Comparison of ENCODE assay signal across 18 cellular contexts in the genomic region with DNA sequence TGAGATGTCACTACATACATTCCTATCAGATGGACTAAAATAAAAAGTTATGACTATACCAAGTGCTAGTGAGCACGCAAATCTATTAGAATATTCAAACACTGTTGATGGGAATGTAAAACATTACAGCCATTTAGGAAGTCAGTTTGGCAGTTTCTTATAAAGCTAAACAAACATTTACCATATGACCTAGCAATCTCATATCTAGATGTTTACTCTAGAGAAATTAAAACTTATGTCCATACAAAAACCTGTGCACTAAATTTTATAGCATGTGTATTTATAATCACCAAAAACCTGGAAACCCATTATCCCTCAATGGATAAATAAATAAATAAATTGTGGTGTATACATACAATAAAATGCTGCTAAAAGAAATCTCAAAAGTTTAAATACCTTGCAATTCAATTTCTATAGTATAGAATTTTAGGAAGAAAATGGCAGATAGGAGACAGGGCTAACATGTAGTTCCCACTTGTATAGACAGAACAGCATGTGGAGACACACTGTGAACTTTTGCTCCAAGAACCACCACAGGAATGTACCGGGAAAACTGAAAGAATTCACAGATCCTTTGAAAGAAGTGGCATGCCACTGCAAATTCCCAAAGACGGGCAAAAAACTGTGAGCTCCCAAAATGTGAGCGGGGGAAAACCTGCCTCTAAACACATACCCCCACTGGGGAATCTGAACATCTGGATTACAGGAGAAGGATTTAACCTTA.
DNase-seq lines count a peak whose midpoint lies in the region; ATAC-seq and TF ChIP-seq lines count a peak whose summit lies in the region.
"Had no signal": no experiment of that assay in that cellular context is flagged by ENCODE, and none has a peak within 500 bp of the region (broad histone marks: within the 10 kb centered on the region; RNA-seq: fewer than 3 reads in every experiment).

No MANE protein-coding gene starts in this region.

- no peaks in the 10 kb centered on the region for H3K4me1 ChIP-seq in mesenchymal stem cell (ENCODE audit: control insufficient read depth, insufficient read depth, low read depth, low read length)
- H3K4me1 ChIP-seq: BE2C, Peyer's patch had no signal

- H3K14ac ChIP-seq in mesenchymal stem cell (ENCODE audit: low read length in 2 of 2): no peak overlapping the region

- H3K9me3 Mint-ChIP-seq in chondrocyte (ENCODE audit: low read depth): peaks cover 6% of the 10 kb centered on the region
- H3K9me3 Mint-ChIP-seq: CD4-positive, alpha-beta T cell had no signal

- H3K9ac ChIP-seq in mesenchymal stem cell (ENCODE audit: low read length): no peak overlapping the region

- H2AFZ ChIP-seq in mesenchymal stem cell (ENCODE audit: low read depth, low read length): no peak overlapping the region

- H3K4ac ChIP-seq in mesenchymal stem cell (ENCODE audit: low read depth in 1 of 2, low read length in 2 of 2): no peak overlapping the region

- no peak overlapping the region for H3K4me3 Mint-ChIP-seq in chondrocyte (ENCODE audit: unreplicated experiment)
- H3K4me3 Mint-ChIP-seq: CD4-positive, alpha-beta T cell had no signal

- no peak for ATAC-seq in HG03342 (IDR thresholded peaks at IDR 0.05; ENCODE audit: unreplicated experiment)
- ATAC-seq: Right ventricle myocardium inferior had no signal

- H3K4me3 ChIP-seq in mesenchymal stem cell (ENCODE audit: insufficient read depth in 1 of 2, low read depth in 1 of 2, low read length in 2 of 2): no peak overlapping the region
- H3K4me3 ChIP-seq: Peyer's patch had no signal

- H2AK5ac ChIP-seq in mesenchymal stem cell (ENCODE audit: low read length, severe bottlenecking): no peak overlapping the region

- no peak overlapping the region for H2BK120ac ChIP-seq in mesenchymal stem cell (ENCODE audit: low read depth, low read length)

- 43% methylated on average over 3 of the region's 4 CpGs for WGBS in mesenchymal stem cell

- no peaks in the 10 kb centered on the region for H3K36me3 Mint-ChIP-seq in chondrocyte (ENCODE audit: low read depth)

- H3K9me3 ChIP-seq in mesenchymal stem cell (ENCODE audit: control insufficient read depth, low read length): no peaks in the 10 kb centered on the region
- H3K9me3 ChIP-seq: BE2C, Peyer's patch had no signal

- no peak overlapping the region for H4K91ac ChIP-seq in mesenchymal stem cell (ENCODE audit: low read length)

- H2BK12ac ChIP-seq in mesenchymal stem cell (ENCODE audit: low read length in 2 of 2): no peak overlapping the region

- H3K27me3 Mint-ChIP-seq in chondrocyte (ENCODE audit: low read depth): peaks cover 3% of the 10 kb centered on the region

- no peaks in the 10 kb centered on the region for H3K36me3 ChIP-seq in mesenchymal stem cell (ENCODE audit: control insufficient read depth in 1 of 2, insufficient read depth in 2 of 2, low read depth in 1 of 2, low read length in 2 of 2)
- H3K36me3 ChIP-seq: BE2C, Peyer's patch had no signal

- H3K27ac Mint-ChIP-seq in chondrocyte (ENCODE audit: unreplicated experiment): peak overlapping the region; percentile 34
- H3K27ac Mint-ChIP-seq: CD4-positive, alpha-beta T cell had no signal

- DNase-seq in M059J (ENCODE audit: low read depth) (peak; percentile 30), chondrocyte (ENCODE audit: low spot score) (no peak), mesenchymal stem cell (peak; percentile 49), NCI-H1092 (lab: John Stamatoyannopoulos, UW) (no peak), NCI-H1417 (lab: John Stamatoyannopoulos, UW) (no peak)
- no peak for DNase-seq in activated CD8-positive, alpha-beta memory T cell treated with anti-CD3 and anti-CD28 coated beads, Interleukin-2, amount 50 U/mL, for 4 hours
- DNase-seq: BE2C; CD4-positive, alpha-beta T cell; DMS153; GOT3; KG1; NCI-H1105; NCI-H1694; NCI-H2081 treated with DMSO at 0.1 percent for 48 hours; Peyer's patch had no signal

- H2BK5ac ChIP-seq in mesenchymal stem cell (ENCODE audit: low read depth, low read length, poor library complexity, severe bottlenecking): no peak overlapping the region

- no peak overlapping the region for H3K4me2 ChIP-seq in mesenchymal stem cell (ENCODE audit: low read length, poor library complexity, severe bottlenecking)

- no peak overlapping the region for H3K23ac ChIP-seq in mesenchymal stem cell (ENCODE audit: low read length in 2 of 2)

- no peak overlapping the region for H3K18ac ChIP-seq in mesenchymal stem cell (ENCODE audit: low read depth in 1 of 2, low read length in 2 of 2)

- H2BK15ac ChIP-seq in mesenchymal stem cell (ENCODE audit: low read depth, poor library complexity, severe bottlenecking): no peak overlapping the region

- H3K79me1 ChIP-seq in mesenchymal stem cell (replicated peaks; ENCODE audit: low read length, poor library complexity, severe bottlenecking): no peaks in the 10 kb centered on the region

- H3K27me3 ChIP-seq in mesenchymal stem cell (ENCODE audit: control insufficient read depth in 1 of 2, insufficient read depth in 1 of 2, low read length in 2 of 2): peaks cover 0 to 2% of the 10 kb centered on the region in 2 experiments
- H3K27me3 ChIP-seq: BE2C, Peyer's patch had no signal

- H3K27ac ChIP-seq in 22Rv1 (peak overlapping the region; percentile 5; the same call in 1 of the 2 replicates), mesenchymal stem cell (ENCODE audit: low read length, poor library complexity, severe bottlenecking) (no peak overlapping the region)
- H3K27ac ChIP-seq: Peyer's patch had no signal

- no peak overlapping the region for H4K8ac ChIP-seq in mesenchymal stem cell (ENCODE audit: low read length)

- H3K4me1 Mint-ChIP-seq in chondrocyte (ENCODE audit: low read depth): peaks cover 34% of the 10 kb centered on the region

- TF ChIP-seq CTCF in 22Rv1 (IDR thresholded peaks at IDR 0.05) (no peak), chondrocyte (IDR thresholded peaks at IDR 0.05) (no peak)

Comparison
In these comparisons a context has a peak if more than half of its experiments do, and no peak if none do; other contexts are left out.
1. DNase-seq: peak in M059J (single experiment) and mesenchymal stem cell (single experiment); none in chondrocyte (single experiment), activated CD8-positive, alpha-beta memory T cell treated with anti-CD3 and anti-CD28 coated beads, Interleukin-2, amount 50 U/mL, for 4 hours (single experiment), NCI-H1092 (single experiment) and NCI-H1417 (0 of 3).